In the genomic region with DNA sequence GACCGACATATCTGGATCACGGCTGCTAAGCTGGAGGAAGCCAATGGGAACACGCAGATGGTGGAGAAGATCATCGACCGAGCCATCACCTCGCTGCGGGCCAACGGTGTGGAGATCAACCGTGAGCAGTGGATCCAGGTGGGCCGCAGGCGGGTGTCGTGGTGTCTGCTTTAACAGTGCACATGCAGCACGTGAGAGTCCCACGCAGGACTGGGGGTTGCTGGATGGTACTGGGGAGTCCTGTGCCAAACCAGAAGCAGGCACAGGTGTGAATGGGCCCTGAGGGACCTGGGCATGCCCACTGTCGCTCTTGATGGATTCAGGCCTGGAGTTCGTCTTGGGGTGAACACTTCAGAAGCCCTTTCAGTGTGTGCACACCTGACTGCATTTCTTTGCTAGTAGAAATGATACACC, we compare ENCODE assay signal across 22 cellular contexts. TPM values are rescaled to one million over a fixed set of nuclear protein-coding genes. Genes with fewer than 3 reads are reported as not detected.
DNase-seq lines count a peak whose midpoint lies in the region; ATAC-seq, FAIRE-seq and TF ChIP-seq lines count a peak whose summit lies in the region.
"Had no signal": no experiment of that assay in that cellular context is flagged by ENCODE, and none has a peak within 500 bp of the region (broad histone marks: within the 10 kb centered on the region; RNA-seq: fewer than 3 reads in every experiment).

No MANE protein-coding gene starts in this region.

- FAIRE-seq in GM12878 (lab: Jason Lieb, UNC), result no peak
- FAIRE-seq: astrocyte had no signal

- peak in 1 of 2 donors; percentile 39 for ATAC-seq in CD4-positive, CD25-positive, alpha-beta regulatory T cell (ENCODE audit: low read depth in 2 of 2)
- ATAC-seq in GM12878, result peak; percentile 25
- ATAC-seq: heart right ventricle had no signal

- peak overlapping the region; percentile 50 for H3K4me3 ChIP-seq in CD4-positive, CD25-positive, alpha-beta regulatory T cell (ENCODE audit: low read depth, low read length)
- H3K4me3 ChIP-seq in CD8-positive, alpha-beta memory T cell (ENCODE audit: low read length), result peak overlapping the region; percentile 44
- H3K4me3 ChIP-seq in GM12878 (no peak overlapping the region), mesendoderm (ENCODE audit: low read length) (no peak overlapping the region), colonic mucosa (no peak overlapping the region)
- H3K4me3 ChIP-seq: heart right ventricle had no signal

- H2AFZ ChIP-seq in GM12878 (ENCODE audit: control insufficient read depth, low read depth, low read length), result no peak overlapping the region

- H3K27me3 Mint-ChIP-seq in CD4-positive, CD25-positive, alpha-beta regulatory T cell, result no peaks in the 10 kb centered on the region
- no peaks in the 10 kb centered on the region for H3K27me3 Mint-ChIP-seq in CD8-positive, alpha-beta memory T cell
- H3K27me3 Mint-ChIP-seq: naive B cell had no signal

- no peak for TF ChIP-seq EP300 in GM12878 (IDR thresholded peaks at IDR 0.05; ENCODE audit: borderline replicate concordance in 1 of 2, control insufficient read depth in 1 of 2, low read depth in 2 of 2, low read length in 2 of 2)

- H3K4me1 Mint-ChIP-seq in CD4-positive, CD25-positive, alpha-beta regulatory T cell, result peaks cover 0 to 47% (median 4%) of the 10 kb centered on the region in 4 donors
- peaks cover 25 to 46% (median 39%) of the 10 kb centered on the region in 3 donors for H3K4me1 Mint-ChIP-seq in CD8-positive, alpha-beta memory T cell
- H3K4me1 Mint-ChIP-seq: endodermal cell had no signal

- H3K36me3 ChIP-seq in CD4-positive, CD25-positive, alpha-beta regulatory T cell (ENCODE audit: control insufficient read depth, insufficient read depth, low read length), result peaks cover 59% of the 10 kb centered on the region
- peaks cover 47% of the 10 kb centered on the region for H3K36me3 ChIP-seq in CD8-positive, alpha-beta memory T cell (ENCODE audit: insufficient read depth, low read length)
- H3K36me3 ChIP-seq in GM12878 (ENCODE audit: control insufficient read depth in 2 of 2, insufficient read depth in 2 of 2, low read length in 1 of 2), result peaks cover 38 to 59% of the 10 kb centered on the region in 2 experiments
- peaks cover 22% of the 10 kb centered on the region for H3K36me3 ChIP-seq in mesendoderm (ENCODE audit: control insufficient read depth, insufficient read depth, low read length)
- peaks cover 18% of the 10 kb centered on the region for H3K36me3 ChIP-seq in colonic mucosa

- no peak for TF ChIP-seq RAD21 in GM12878 (IDR thresholded peaks at IDR 0.05; ENCODE audit: insufficient read depth, low read depth, low read length)

- SMC1A ChIA-PET in GM12878 (lab: Charles Lee; ENCODE audit: uncharacterized antibody, unreplicated experiment), result interaction anchor here (1.0 to 1.6 kb wide), 3 partner anchors 25 to 46 kb away, joined by 3 to 15 read pairs (median 9); partner anchors contain the start of genes C20orf204, PRPF6 and SAMD10

- peaks cover 21% of the 10 kb centered on the region for H3K4me1 ChIP-seq in CD4-positive, CD25-positive, alpha-beta regulatory T cell (ENCODE audit: control insufficient read depth, insufficient read depth, low read length, poor library complexity, severe bottlenecking)
- peaks cover 39% of the 10 kb centered on the region for H3K4me1 ChIP-seq in CD8-positive, alpha-beta memory T cell (ENCODE audit: insufficient read depth, low read length)
- peaks cover 27% of the 10 kb centered on the region for H3K4me1 ChIP-seq in GM12878 (ENCODE audit: control insufficient read depth, insufficient read depth, low read length)
- H3K4me1 ChIP-seq in mesendoderm (ENCODE audit: control insufficient read depth, low read depth, low read length), result no peaks in the 10 kb centered on the region
- no peaks in the 10 kb centered on the region for H3K4me1 ChIP-seq in colonic mucosa

- no peaks in the 10 kb centered on the region for H3K27me3 ChIP-seq in CD4-positive, CD25-positive, alpha-beta regulatory T cell (ENCODE audit: control insufficient read depth, insufficient read depth, low read length)
- no peaks in the 10 kb centered on the region for H3K27me3 ChIP-seq in CD8-positive, alpha-beta memory T cell (ENCODE audit: insufficient read depth, low read length, poor library complexity, severe bottlenecking)
- no peaks in the 10 kb centered on the region for H3K27me3 ChIP-seq in GM12878 (replicated peaks in 1 of 2; ENCODE audit: control insufficient read depth in 2 of 2, insufficient read depth in 2 of 2, low read length in 1 of 2)
- no peaks in the 10 kb centered on the region for H3K27me3 ChIP-seq in mesendoderm (ENCODE audit: insufficient read depth, low read length, poor library complexity)
- H3K27me3 ChIP-seq in colonic mucosa, result no peaks in the 10 kb centered on the region
- H3K27me3 ChIP-seq: heart right ventricle had no signal

- peak overlapping the region; percentile 36 for H3K9ac ChIP-seq in GM12878 (ENCODE audit: control insufficient read depth, insufficient read depth, low read length)
- H3K9ac ChIP-seq in mesendoderm (ENCODE audit: low read length), result no peak overlapping the region
- no peak overlapping the region for H3K9ac ChIP-seq in colonic mucosa (ENCODE audit: low read depth in 2 of 2, low read length in 2 of 2)

- no peaks in the 10 kb centered on the region for H4K20me1 ChIP-seq in GM12878 (ENCODE audit: control insufficient read depth, insufficient read depth)

- POLR2A ChIA-PET in CD8-positive, alpha-beta memory T cell (lab: Charles Lee), result no interaction called here
- POLR2A ChIA-PET in GM12878 (lab: Charles Lee), result no interaction called here

- 85% methylated on average over 16 of the region's 16 CpGs for WGBS in GM12878 (ENCODE audit: insufficient coverage, insufficient replicate concordance, low lambda C conversion rate, missing lambda C conversion rate)
- WGBS in mesendoderm (ENCODE audit: extremely low coverage, insufficient coverage, low lambda C conversion rate), result no CpG with 5 or more reads among the region's 16 CpGs

- H3K27ac Mint-ChIP-seq in CD4-positive, CD25-positive, alpha-beta regulatory T cell, result peak overlapping the region in 2 of 3 donors; percentile 44 to 96
- peak overlapping the region in 7 of 8 donors; percentile 53 to 94 (median 79) for H3K27ac Mint-ChIP-seq in CD8-positive, alpha-beta memory T cell
- H3K27ac Mint-ChIP-seq: endodermal cell, HFFc6, naive B cell had no signal

- no peak overlapping the region for H3K4ac ChIP-seq in mesendoderm (ENCODE audit: low read depth, low read length)

- peaks cover 4% of the 10 kb centered on the region for H3K79me1 ChIP-seq in mesendoderm (ENCODE audit: low read length)

- H4K8ac ChIP-seq in mesendoderm (ENCODE audit: low read depth, low read length), result no peak overlapping the region

- peaks cover 35% of the 10 kb centered on the region for H3K36me3 Mint-ChIP-seq in CD4-positive, CD25-positive, alpha-beta regulatory T cell
- H3K36me3 Mint-ChIP-seq in CD8-positive, alpha-beta memory T cell, result peaks cover 24 to 65% (median 51%) of the 10 kb centered on the region in 3 donors

- in situ Hi-C loops in GM12878 (cut with MboI), result no loop called here

- no peak overlapping the region for H3K18ac ChIP-seq in mesendoderm (ENCODE audit: low read length)

- no peak overlapping the region for H2AK5ac ChIP-seq in mesendoderm (ENCODE audit: low read length)

- no peak overlapping the region for H3K56ac ChIP-seq in mesendoderm (ENCODE audit: low read length)

- TF ChIP-seq CTCF in GM12878 (IDR thresholded peaks at IDR 0.05 in 2 of 3, conservative IDR thresholded peaks at IDR 0.05 in 1 of 3; ENCODE audit: control insufficient read depth in 2 of 3, extremely low read depth in 1 of 3, insufficient read depth in 1 of 3, low read depth in 3 of 3, low read length in 3 of 3) (no peak), colonic mucosa (IDR thresholded peaks at IDR 0.05) (no peak)

- intact Hi-C loops in GM12878 (cut with micrococcal nuclease; ENCODE audit: unreplicated experiment) (loop anchor here (1.0 kb wide), 1 partner anchor 30 kb away; the partner anchor contains the start of gene PRPF6), colonic mucosa (cut with DNase I) (no loop called here)

- peaks cover 0 to 32% (median 11%) of the 10 kb centered on the region in 7 donors for H3K9me3 Mint-ChIP-seq in CD4-positive, CD25-positive, alpha-beta regulatory T cell
- H3K9me3 Mint-ChIP-seq in CD8-positive, alpha-beta memory T cell, result peaks cover 0 to 40% (median 34%) of the 10 kb centered on the region in 5 donors
- H3K9me3 Mint-ChIP-seq: HFFc6 had no signal

- no peak overlapping the region for H4K5ac ChIP-seq in mesendoderm (ENCODE audit: low read length)

- peaks cover 9 to 54% of the 10 kb centered on the region in 2 experiments for H3K9me3 ChIP-seq in CD4-positive, CD25-positive, alpha-beta regulatory T cell (ENCODE audit: control insufficient read depth in 2 of 2, low read length in 2 of 2)
- peaks cover 31% of the 10 kb centered on the region for H3K9me3 ChIP-seq in CD8-positive, alpha-beta memory T cell (ENCODE audit: low read length)
- H3K9me3 ChIP-seq in GM12878 (replicated peaks; ENCODE audit: control insufficient read depth, insufficient read depth, low read length), result peaks cover 53% of the 10 kb centered on the region
- no peaks in the 10 kb centered on the region for H3K9me3 ChIP-seq in colonic mucosa

- TSS peak; percentile 90 for BruUV-seq in GM12878 (replicated peaks; lab: Mats Ljungman, UMichigan)

- TF ChIP-seq POLR2A in GM12878 (IDR thresholded peaks at IDR 0.05; ENCODE audit: low read depth, low read length), result 0 out of 2 replicates have a peak, but pooled peaks have one; percentile 25

- H3K27ac ChIP-seq in CD4-positive, CD25-positive, alpha-beta regulatory T cell (ENCODE audit: insufficient read depth, low read length, poor library complexity, severe bottlenecking), result peak overlapping the region; percentile 60
- peak overlapping the region; percentile 10 for H3K27ac ChIP-seq in CD8-positive, alpha-beta memory T cell (ENCODE audit: low read depth, low read length)
- H3K27ac ChIP-seq in GM12878 (ENCODE audit: control insufficient read depth, insufficient read depth) (peak overlapping the region; percentile 94), mesendoderm (ENCODE audit: low read depth, low read length) (no peak overlapping the region), colonic mucosa (no peak overlapping the region)

- H3K4me2 ChIP-seq in GM12878 (ENCODE audit: control insufficient read depth, insufficient read depth) (no peak overlapping the region), mesendoderm (ENCODE audit: low read length) (no peak overlapping the region)

- H2BK5ac ChIP-seq in mesendoderm (ENCODE audit: low read length), result no peak overlapping the region

- DNase-seq in CD4-positive, CD25-positive, alpha-beta regulatory T cell, result peak in 2 of 3 donors; percentile 12 to 16
- peak in 3 of 5 donors; percentile 3 to 11 (median 7) for DNase-seq in CD8-positive, alpha-beta memory T cell
- DNase-seq in T-helper 9 cell (peak; percentile 11), GM12878 (ENCODE audit: low read depth, low spot score) (no peak), LoVo (ENCODE audit: low spot score) (no peak), activated gamma-delta T cell (lab: John Stamatoyannopoulos, UW) (no peak), mesendoderm (no peak), colonic mucosa (no peak)
- DNase-seq: Calu3; endodermal cell; heart right ventricle; HFFc6; islet precursor cell; naive B cell; NCI-H1105 treated with DMSO at 0.1 percent for 48 hours; NCI-H2107; NCI-H526; Right ventricle myocardium superior; stimulated activated CD4-positive, alpha-beta T cell treated with anti-CD3 and anti-CD28 coated beads, Interleukin-2, amount 100 ng/mL, for 24 hours; substantia nigra had no signal

- H3K4me3 Mint-ChIP-seq in CD4-positive, CD25-positive, alpha-beta regulatory T cell, result peak overlapping the region in 2 of 4 donors; percentile 28 to 53
- H3K4me3 Mint-ChIP-seq in CD8-positive, alpha-beta memory T cell, result peak overlapping the region in 4 of 7 donors; percentile 26 to 69 (median 35)
- H3K4me3 Mint-ChIP-seq: endodermal cell, HFFc6, naive B cell had no signal

- no peak overlapping the region for H2BK15ac ChIP-seq in mesendoderm (replicated peaks; ENCODE audit: low read depth)

- no peak overlapping the region for H3K23ac ChIP-seq in mesendoderm (ENCODE audit: low read length)

- CTCF ChIA-PET in CD8-positive, alpha-beta memory T cell (lab: Charles Lee), result no interaction called here
- CTCF ChIA-PET in GM12878 (lab: Yijun Ruan, JAX), result no interaction called here

- no peak overlapping the region for H2BK120ac ChIP-seq in mesendoderm (ENCODE audit: low read depth, low read length)

- RAD21 ChIA-PET in GM12878 (lab: Charles Lee; ENCODE audit: unreplicated experiment), result no interaction called here

- H3K79me2 ChIP-seq in GM12878 (ENCODE audit: control insufficient read depth, insufficient read depth, low read length), result peaks cover 9% of the 10 kb centered on the region
- no peaks in the 10 kb centered on the region for H3K79me2 ChIP-seq in mesendoderm (ENCODE audit: control insufficient read depth, insufficient read depth, low read length)

RNA-seq across cellular contexts. Expression of gene C20orf204, which starts 24.6 kb away (rescaled TPM):
- total RNA-seq in CD4-positive, CD25-positive, alpha-beta regulatory T cell, result 6.0 TPM
- polyA plus RNA-seq in CD4-positive, CD25-positive, alpha-beta regulatory T cell, result 1 to 10 TPM in 1 of 4 donors, under 1 TPM in 2, not detected in 1; 0.89 to 1.4 (median 0.91) TPM
- total RNA-seq in CD8-positive, alpha-beta memory T cell, result 1 to 10 TPM; 2.4 to 2.7 TPM
- 0.40 TPM for polyA plus RNA-seq in CD8-positive, alpha-beta memory T cell
- total RNA-seq in GM12878 (2013; cell fraction: nucleolus; rRNA removed), result 125 and 143 TPM in 2 replicates
- total RNA-seq in GM12878 (2014; rRNA removed) (32.4 and 39.5 TPM in 2 replicates), GM12878 (2014; rRNA removed; fragmentation: Illumina TruSeq; extraction: Trizol) (3.6 and 4.4 TPM in 2 replicates), GM12878 (2021) (49.1 and 56.0 TPM in 2 replicates), colonic mucosa (1 to 10 TPM in 1 of 2 donors, under 1 TPM in 1; 0.29 to 3.3 TPM)
- 4.1 TPM for polyA plus RNA-seq in GM12878 (2011; ENCODE audit: low read depth)
- polyA plus RNA-seq in GM12878 (2011; rRNA removed) (2.9 and 6.9 TPM in 2 replicates), GM12878 (2014; fragmentation: Illumina TruSeq; extraction: Trizol) (0.48 and 1.6 TPM in 2 replicates), GM12878 (2014; fragmentation: Nextera tagmentation; extraction: Ambion mirVana) (under 1 TPM; 0.24 to 0.38 TPM), GM12878 (2014; rRNA removed) (37.1 and 42.9 TPM in 2 replicates), GM12878 (2016; fragmentation: Nextera tagmentation; extraction: Ambion mirVana) (10 to 100 TPM; 17.9 to 20.4 TPM)
- 13.5 and 27.8 TPM in 2 replicates for polyA plus RNA-seq in GM12878 (2011; cell fraction: cytosol; rRNA removed)
- polyA plus RNA-seq in GM12878 (2011; cell fraction: nucleus; rRNA removed), result 95.3 and 97.7 TPM in 2 replicates
- polyA plus RNA-seq in GM12878 (2012), result 23.6 and 27.4 TPM in 2 replicates
- polyA minus RNA-seq in GM12878 (2011; rRNA and poly(A)+ RNA removed), result 2.6 and 8.0 TPM in 2 replicates
- 5.6 and 6.0 TPM in 2 replicates for polyA minus RNA-seq in GM12878 (2011; cell fraction: cytosol; rRNA and poly(A)+ RNA removed)
- 20.7 and 27.4 TPM in 2 replicates for polyA minus RNA-seq in GM12878 (2011; cell fraction: nucleus; rRNA and poly(A)+ RNA removed)
- polyA plus RNA-seq in mesendoderm (2013, experiment 1 of 2), result 0.27 TPM
- 0.18 TPM for polyA plus RNA-seq in mesendoderm (2013, experiment 2 of 2)

RNA-seq across cellular contexts. Expression of gene PRPF6, which starts 30.4 kb away (rescaled TPM):
- total RNA-seq in CD4-positive, CD25-positive, alpha-beta regulatory T cell, result 61.8 TPM
- polyA plus RNA-seq in CD4-positive, CD25-positive, alpha-beta regulatory T cell, result 10 to 100 TPM; 76.8 to 85.3 (median 80.1) TPM
- 10 to 100 TPM; 76.2 to 78.3 TPM for total RNA-seq in CD8-positive, alpha-beta memory T cell
- polyA plus RNA-seq in CD8-positive, alpha-beta memory T cell, result 97.1 TPM
- total RNA-seq in GM12878 (2013; cell fraction: nucleolus; rRNA removed), result 134 and 156 TPM in 2 replicates
- total RNA-seq in GM12878 (2014; rRNA removed) (57.6 and 62.5 TPM in 2 replicates), GM12878 (2014; rRNA removed; fragmentation: Illumina TruSeq; extraction: Trizol) (66.1 and 72.2 TPM in 2 replicates), GM12878 (2021) (100 and 102 TPM in 2 replicates), colonic mucosa (10 to 100 TPM; 53.0 to 68.6 TPM)
- 52.6 TPM for polyA plus RNA-seq in GM12878 (2011; ENCODE audit: low read depth)
- polyA plus RNA-seq in GM12878 (2011; rRNA removed) (33.4 and 52.7 TPM in 2 replicates), GM12878 (2014; fragmentation: Illumina TruSeq; extraction: Trizol) (53.4 and 73.9 TPM in 2 replicates), GM12878 (2014; fragmentation: Nextera tagmentation; extraction: Ambion mirVana) (10 to 100 TPM in 1 of 2 experiments, 1 to 10 TPM in 1; 5.0 to 10.7 TPM), GM12878 (2014; rRNA removed) (70.4 and 71.9 TPM in 2 replicates), GM12878 (2016; fragmentation: Nextera tagmentation; extraction: Ambion mirVana) (100 to 1,000 TPM in 1 of 2 experiments, 10 to 100 TPM in 1; 97.9 to 102 TPM)
- 56.1 and 59.7 TPM in 2 replicates for polyA plus RNA-seq in GM12878 (2011; cell fraction: cytosol; rRNA removed)
- polyA plus RNA-seq in GM12878 (2011; cell fraction: nucleus; rRNA removed), result 68.3 and 113 TPM in 2 replicates
- polyA plus RNA-seq in GM12878 (2012), result 74.7 and 84.6 TPM in 2 replicates
- 56.6 and 60.4 TPM in 2 replicates for polyA minus RNA-seq in GM12878 (2011; rRNA and poly(A)+ RNA removed)
- polyA minus RNA-seq in GM12878 (2011; cell fraction: cytosol; rRNA and poly(A)+ RNA removed), result 25.3 and 31.2 TPM in 2 replicates
- 22.7 and 36.7 TPM in 2 replicates for polyA minus RNA-seq in GM12878 (2011; cell fraction: nucleus; rRNA and poly(A)+ RNA removed)
- 45.5 TPM for polyA plus RNA-seq in mesendoderm (2013, experiment 1 of 2)
- polyA plus RNA-seq in mesendoderm (2013, experiment 2 of 2), result 46.7 TPM

RNA-seq across cellular contexts. Expression of gene SAMD10, which starts 31.9 kb away (rescaled TPM):
- 14.3 TPM for total RNA-seq in CD4-positive, CD25-positive, alpha-beta regulatory T cell
- 1 to 10 TPM; 5.9 to 8.3 (median 7.2) TPM for polyA plus RNA-seq in CD4-positive, CD25-positive, alpha-beta regulatory T cell
- 10 to 100 TPM; 19.3 to 24.5 TPM for total RNA-seq in CD8-positive, alpha-beta memory T cell
- polyA plus RNA-seq in CD8-positive, alpha-beta memory T cell, result 15.6 TPM
- total RNA-seq in GM12878 (2013; cell fraction: nucleolus; rRNA removed), result 118 and 125 TPM in 2 replicates
- total RNA-seq in GM12878 (2014; rRNA removed) (20.2 and 23.9 TPM in 2 replicates), GM12878 (2014; rRNA removed; fragmentation: Illumina TruSeq; extraction: Trizol) (7.3 and 9.1 TPM in 2 replicates), GM12878 (2021) (42.1 and 42.7 TPM in 2 replicates), colonic mucosa (1 to 10 TPM; 6.1 to 6.4 TPM)
- 26.5 TPM for polyA plus RNA-seq in GM12878 (2011; ENCODE audit: low read depth)
- polyA plus RNA-seq in GM12878 (2011; rRNA removed) (14.1 and 28.4 TPM in 2 replicates), GM12878 (2014; fragmentation: Illumina TruSeq; extraction: Trizol) (4.7 and 16.3 TPM in 2 replicates), GM12878 (2014; fragmentation: Nextera tagmentation; extraction: Ambion mirVana) (1 to 10 TPM; 1.3 to 3.5 TPM), GM12878 (2014; rRNA removed) (51.4 and 52.0 TPM in 2 replicates), GM12878 (2016; fragmentation: Nextera tagmentation; extraction: Ambion mirVana) (10 to 100 TPM; 16.1 to 19.5 TPM)
- polyA plus RNA-seq in GM12878 (2011; cell fraction: cytosol; rRNA removed), result 45.8 and 64.7 TPM in 2 replicates
- 503 and 608 TPM in 2 replicates for polyA plus RNA-seq in GM12878 (2011; cell fraction: nucleus; rRNA removed)
- polyA plus RNA-seq in GM12878 (2012), result 51.9 and 72.0 TPM in 2 replicates
- polyA minus RNA-seq in GM12878 (2011; rRNA and poly(A)+ RNA removed), result 4.3 and 15.1 TPM in 2 replicates
- polyA minus RNA-seq in GM12878 (2011; cell fraction: cytosol; rRNA and poly(A)+ RNA removed), result 12.4 and 12.9 TPM in 2 replicates
- polyA minus RNA-seq in GM12878 (2011; cell fraction: nucleus; rRNA and poly(A)+ RNA removed), result 18.6 and 20.6 TPM in 2 replicates
- 2.2 TPM for polyA plus RNA-seq in mesendoderm (2013, experiment 1 of 2)
- 2.1 TPM for polyA plus RNA-seq in mesendoderm (2013, experiment 2 of 2)

RNA-seq across cellular contexts. Expression of gene SOX18, which starts 38.1 kb away (rescaled TPM):
- total RNA-seq in CD4-positive, CD25-positive, alpha-beta regulatory T cell, result not detected
- polyA plus RNA-seq in CD4-positive, CD25-positive, alpha-beta regulatory T cell, result not detected
- total RNA-seq in CD8-positive, alpha-beta memory T cell, result not detected
- not detected for polyA plus RNA-seq in CD8-positive, alpha-beta memory T cell
- 25.0 and 25.2 TPM in 2 replicates for total RNA-seq in GM12878 (2013; cell fraction: nucleolus; rRNA removed)
- total RNA-seq in GM12878 (2014; rRNA removed) (0.16 and 0.28 TPM in 2 replicates), GM12878 (2014; rRNA removed; fragmentation: Illumina TruSeq; extraction: Trizol) (0.09 TPM in 2 replicates), GM12878 (2021) (5.6 TPM in 2 replicates), colonic mucosa (10 to 100 TPM in 1 of 2 donors, 1 to 10 TPM in 1; 8.4 to 26.8 TPM)
- polyA plus RNA-seq in GM12878 (2011; ENCODE audit: low read depth), result 0.13 TPM
- polyA plus RNA-seq in GM12878 (2011; rRNA removed) (0.24 and 0.53 TPM in 2 replicates), GM12878 (2014; fragmentation: Illumina TruSeq; extraction: Trizol) (not detected in 2 replicates), GM12878 (2014; fragmentation: Nextera tagmentation; extraction: Ambion mirVana) (under 1 TPM; 0.05 TPM), GM12878 (2014; rRNA removed) (2.1 and 2.2 TPM in 2 replicates), GM12878 (2016; fragmentation: Nextera tagmentation; extraction: Ambion mirVana) (not detected)
- 1.7 and 2.7 TPM in 2 replicates for polyA plus RNA-seq in GM12878 (2011; cell fraction: cytosol; rRNA removed)
- polyA plus RNA-seq in GM12878 (2011; cell fraction: nucleus; rRNA removed), result 6.0 and 7.2 TPM in 2 replicates
- 1.3 and 2.5 TPM in 2 replicates for polyA plus RNA-seq in GM12878 (2012)
- polyA minus RNA-seq in GM12878 (2011; rRNA and poly(A)+ RNA removed), result 0.37 and 0.46 TPM in 2 replicates
- 5.1 and 8.3 TPM in 2 replicates for polyA minus RNA-seq in GM12878 (2011; cell fraction: cytosol; rRNA and poly(A)+ RNA removed)
- 1.6 and 3.3 TPM in 2 replicates for polyA minus RNA-seq in GM12878 (2011; cell fraction: nucleus; rRNA and poly(A)+ RNA removed)
- 2.0 TPM for polyA plus RNA-seq in mesendoderm (2013, experiment 1 of 2)
- 2.1 TPM for polyA plus RNA-seq in mesendoderm (2013, experiment 2 of 2)
- total RNA-seq: Calu3, LHCN-M2 had no signal

RNA-seq across cellular contexts. Expression of gene ZNF512B, which starts 41.6 kb away (rescaled TPM):
- total RNA-seq in CD4-positive, CD25-positive, alpha-beta regulatory T cell, result 21.2 TPM
- polyA plus RNA-seq in CD4-positive, CD25-positive, alpha-beta regulatory T cell, result under 1 TPM; 0.41 to 0.47 (median 0.45) TPM
- total RNA-seq in CD8-positive, alpha-beta memory T cell, result 10 to 100 TPM; 11.5 to 12.1 TPM
- 1.0 TPM for polyA plus RNA-seq in CD8-positive, alpha-beta memory T cell
- 16.9 and 19.5 TPM in 2 replicates for total RNA-seq in GM12878 (2013; cell fraction: nucleolus; rRNA removed)
- total RNA-seq in GM12878 (2014; rRNA removed) (11.2 and 12.1 TPM in 2 replicates), GM12878 (2014; rRNA removed; fragmentation: Illumina TruSeq; extraction: Trizol) (5.2 and 5.6 TPM in 2 replicates), GM12878 (2021) (21.2 and 23.9 TPM in 2 replicates), colonic mucosa (1 to 10 TPM; 1.9 TPM)
- 4.3 TPM for polyA plus RNA-seq in GM12878 (2011; ENCODE audit: low read depth)
- polyA plus RNA-seq in GM12878 (2011; rRNA removed) (1.8 and 2.8 TPM in 2 replicates), GM12878 (2014; fragmentation: Illumina TruSeq; extraction: Trizol) (2.0 and 5.1 TPM in 2 replicates), GM12878 (2014; fragmentation: Nextera tagmentation; extraction: Ambion mirVana) (under 1 TPM; 0.06 to 0.09 TPM), GM12878 (2014; rRNA removed) (12.2 and 15.2 TPM in 2 replicates), GM12878 (2016; fragmentation: Nextera tagmentation; extraction: Ambion mirVana) (1 to 10 TPM; 1.1 to 1.6 TPM)
- polyA plus RNA-seq in GM12878 (2011; cell fraction: cytosol; rRNA removed), result 4.7 and 6.6 TPM in 2 replicates
- polyA plus RNA-seq in GM12878 (2011; cell fraction: nucleus; rRNA removed), result 39.6 and 50.7 TPM in 2 replicates
- polyA plus RNA-seq in GM12878 (2012), result 11.0 and 14.2 TPM in 2 replicates
- 1.8 and 4.2 TPM in 2 replicates for polyA minus RNA-seq in GM12878 (2011; rRNA and poly(A)+ RNA removed)
- polyA minus RNA-seq in GM12878 (2011; cell fraction: cytosol; rRNA and poly(A)+ RNA removed), result 2.4 and 2.7 TPM in 2 replicates
- polyA minus RNA-seq in GM12878 (2011; cell fraction: nucleus; rRNA and poly(A)+ RNA removed), result 4.0 and 6.9 TPM in 2 replicates
- polyA plus RNA-seq in mesendoderm (2013, experiment 1 of 2), result 10.8 TPM
- 10.9 TPM for polyA plus RNA-seq in mesendoderm (2013, experiment 2 of 2)

Comparison
In these comparisons a context has a peak if more than half of its experiments do, and no peak if none do; other contexts are left out.
1. DNase-seq: peak in CD4-positive, CD25-positive, alpha-beta regulatory T cell (2 of 3), CD8-positive, alpha-beta memory T cell (3 of 5) and T-helper 9 cell (single experiment); none in GM12878 (single experiment), LoVo (single experiment), activated gamma-delta T cell (single experiment), mesendoderm (single experiment) and colonic mucosa (single experiment).
2. H3K27ac ChIP-seq: peak in CD4-positive, CD25-positive, alpha-beta regulatory T cell (single experiment), CD8-positive, alpha-beta memory T cell (single experiment) and GM12878 (single experiment); none in mesendoderm (single experiment) and colonic mucosa (single experiment).
3. H3K4me3 ChIP-seq: peak in CD4-positive, CD25-positive, alpha-beta regulatory T cell (single experiment) and CD8-positive, alpha-beta memory T cell (single experiment); none in GM12878 (single experiment), mesendoderm (single experiment) and colonic mucosa (single experiment).